ENCODE assay signal across 11 cellular contexts in genomic region chr5:181233436-181234115, GRCh38. TPM values are rescaled to one million over a fixed set of nuclear protein-coding genes. Genes with fewer than 3 reads are reported as not detected.
DNase-seq lines count a peak whose midpoint lies in the region; ATAC-seq and TF ChIP-seq lines count a peak whose summit lies in the region.
"Had no signal": no experiment of that assay in that cellular context is flagged by ENCODE, and none has a peak within 500 bp of the region (broad histone marks: within the 10 kb centered on the region; RNA-seq: fewer than 3 reads in every experiment).

No MANE protein-coding gene starts in this region.

- H3K36me3 ChIP-seq in SK-N-MC (ENCODE audit: insufficient read depth, low read length), result peaks cover 36% of the 10 kb centered on the region

- H3K36me3 Mint-ChIP-seq in activated naive CD4-positive, alpha-beta T cell treated with anti-CD3 and anti-CD28 coated beads, Interleukin-2, amount 50 U/mL, for 72 hours, result peaks cover 10 to 28% of the 10 kb centered on the region in 2 donors
- H3K36me3 Mint-ChIP-seq in stimulated activated memory B cell treated with anti-CD40 and anti-IgM and Interleukin-4, amounts not matched to agents 10 μg/mL and 1 μg/mL and 100 μg/mL, for 72 hours, result peaks cover 83% of the 10 kb centered on the region

- peaks cover 20% of the 10 kb centered on the region for H3K4me1 Mint-ChIP-seq in stimulated activated memory B cell treated with anti-CD40 and anti-IgM and Interleukin-4, amounts not matched to agents 10 μg/mL and 1 μg/mL and 100 μg/mL, for 72 hours

- peak overlapping the region; percentile 57; the same call in 1 of the 2 replicates for H3K27ac ChIP-seq in SK-N-MC
- H3K27ac ChIP-seq: tibial artery had no signal

- no peak for TF ChIP-seq CTCF in epithelial cell of esophagus (IDR thresholded peaks at IDR 0.05; ENCODE audit: insufficient read depth, low read depth, low read length, missing control alignments)

- peak in 1 of 2 donors; percentile 6 for DNase-seq in activated naive CD4-positive, alpha-beta T cell treated with anti-CD3 and anti-CD28 coated beads, Interleukin-2, amount 50 U/mL, for 72 hours (ENCODE audit: low spot score in 2 of 2)
- DNase-seq in activated naive CD4-positive, alpha-beta T cell treated with anti-CD3 and anti-CD28 coated beads, Interleukin-2, amount 50 U/mL, for 16 hours, result no peak
- DNase-seq in SK-N-MC (ENCODE audit: low read depth, low spot score) (no peak), epithelial cell of esophagus (ENCODE audit: low read depth) (peak; percentile 50), NCI-H2107 treated with DMSO at 0.1 percent for 48 hours (lab: John Stamatoyannopoulos, UW; ENCODE audit: unreplicated experiment) (no peak), sciatic nerve (ENCODE audit: low spot score) (no peak)
- DNase-seq: central memory CD4-positive, alpha-beta T cell; DMS153 had no signal

- H3K9me3 ChIP-seq in SK-N-MC (ENCODE audit: low read depth, low read length), result no peaks in the 10 kb centered on the region
- H3K9me3 ChIP-seq: tibial artery had no signal

- intact Hi-C loops in sciatic nerve (cut with DNase I), result no loop called here

- H3K27me3 Mint-ChIP-seq in stimulated activated memory B cell treated with anti-CD40 and anti-IgM and Interleukin-4, amounts not matched to agents 10 μg/mL and 1 μg/mL and 100 μg/mL, for 72 hours, result no peaks in the 10 kb centered on the region

- no peak overlapping the region for H3K4me3 ChIP-seq in SK-N-MC
- H3K4me3 ChIP-seq in epithelial cell of esophagus (ENCODE audit: low read length), result no peak overlapping the region
- H3K4me3 ChIP-seq: tibial artery had no signal

- peak overlapping the region; percentile 70 to 80 for H3K27ac Mint-ChIP-seq in activated naive CD4-positive, alpha-beta T cell treated with anti-CD3 and anti-CD28 coated beads, Interleukin-2, amount 50 U/mL, for 72 hours
- peak overlapping the region; percentile 4 for H3K27ac Mint-ChIP-seq in stimulated activated memory B cell treated with anti-CD40 and anti-IgM and Interleukin-4, amounts not matched to agents 10 μg/mL and 1 μg/mL and 100 μg/mL, for 72 hours

- H3K9ac ChIP-seq in SK-N-MC (ENCODE audit: insufficient read length), result no peak overlapping the region

- no peaks in the 10 kb centered on the region for H3K9me3 Mint-ChIP-seq in activated naive CD4-positive, alpha-beta T cell treated with anti-CD3 and anti-CD28 coated beads, Interleukin-2, amount 50 U/mL, for 72 hours
- H3K9me3 Mint-ChIP-seq in stimulated activated memory B cell treated with anti-CD40 and anti-IgM and Interleukin-4, amounts not matched to agents 10 μg/mL and 1 μg/mL and 100 μg/mL, for 72 hours, result no peaks in the 10 kb centered on the region

- ATAC-seq in activated naive CD4-positive, alpha-beta T cell treated with anti-CD3 and anti-CD28 coated beads, Interleukin-2, amount 50 U/mL, for 72 hours, result peak; percentile 7 to 20
- peak; percentile 18 for ATAC-seq in stimulated activated memory B cell treated with anti-CD40 and anti-IgM and Interleukin-4, amounts not matched to agents 10 μg/mL and 1 μg/mL and 100 μg/mL, for 72 hours
- ATAC-seq in GM21367 (IDR thresholded peaks at IDR 0.05; ENCODE audit: unreplicated experiment), result no peak
- ATAC-seq in sciatic nerve, result no peak

- no peak overlapping the region for H3K4me3 Mint-ChIP-seq in stimulated activated memory B cell treated with anti-CD40 and anti-IgM and Interleukin-4, amounts not matched to agents 10 μg/mL and 1 μg/mL and 100 μg/mL, for 72 hours

RNA-seq across cellular contexts. Expression of gene RACK1, which starts 10.1 kb away (rescaled TPM):
- 1,000 to 10,000 TPM; 2,392 to 2,665 TPM for total RNA-seq in activated naive CD4-positive, alpha-beta T cell treated with anti-CD3 and anti-CD28 coated beads, Interleukin-2, amount 50 U/mL, for 72 hours
- total RNA-seq in sciatic nerve, result 1,122 TPM

RNA-seq across cellular contexts. Expression of gene TRIM41, which starts 10.5 kb away (rescaled TPM):
- total RNA-seq in activated naive CD4-positive, alpha-beta T cell treated with anti-CD3 and anti-CD28 coated beads, Interleukin-2, amount 50 U/mL, for 72 hours, result 10 to 100 TPM; 33.1 to 36.4 TPM
- 24.6 TPM for total RNA-seq in sciatic nerve

RNA-seq across cellular contexts. Expression of gene TRIM52, which starts 27.4 kb away (rescaled TPM):
- 10 to 100 TPM in 1 of 2 donors, 1 to 10 TPM in 1; 9.3 to 15.6 TPM for total RNA-seq in activated naive CD4-positive, alpha-beta T cell treated with anti-CD3 and anti-CD28 coated beads, Interleukin-2, amount 50 U/mL, for 72 hours
- total RNA-seq in sciatic nerve, result 14.1 TPM

RNA-seq across cellular contexts. Expression of gene TRIM7, which starts 28.6 kb away (rescaled TPM):
- total RNA-seq in activated naive CD4-positive, alpha-beta T cell treated with anti-CD3 and anti-CD28 coated beads, Interleukin-2, amount 50 U/mL, for 72 hours, result 1 to 10 TPM; 4.8 to 7.0 TPM
- 3.2 TPM for total RNA-seq in sciatic nerve

Comparison
In these comparisons a context has a peak if more than half of its experiments do, and no peak if none do; other contexts are left out.
1. ATAC-seq: peak in activated naive CD4-positive, alpha-beta T cell treated with anti-CD3 and anti-CD28 coated beads, Interleukin-2, amount 50 U/mL, for 72 hours (2 of 2) and stimulated activated memory B cell treated with anti-CD40 and anti-IgM and Interleukin-4, amounts not matched to agents 10 μg/mL and 1 μg/mL and 100 μg/mL, for 72 hours (single experiment); none in GM21367 (single experiment) and sciatic nerve (single experiment).